31 cellular contexts compared by ENCODE assay signal in genomic region chr22:35731321-35731720, GRCh38. TPM values are rescaled to one million over a fixed set of nuclear protein-coding genes. Genes with fewer than 3 reads are reported as not detected.
"Had no signal": no experiment of that assay in that cellular context is flagged by ENCODE, and none has a peak within 500 bp of the region (broad histone marks: within the 10 kb centered on the region; RNA-seq: fewer than 3 reads in every experiment).

No MANE protein-coding gene starts in this region.

- H3K27ac ChIP-seq: lower lobe of right lung, ovary, right atrium auricular region, right lobe of liver, tibial nerve, uterus had no signal

- DNase-seq: kidney glomerular epithelial cell; left cardiac atrium; lower lobe of right lung; mammary epithelial cell; mesenchymal stem cell; naive thymus-derived CD8-positive, alpha-beta T cell; ovary; right lobe of liver; stimulated activated CD4-positive, alpha-beta T cell treated with anti-CD3 and anti-CD28 coated beads, Interleukin-1b, Interleukin-23, amount 100 ng/mL, for 48 hours; stimulated activated CD4-positive, alpha-beta T cell treated with anti-CD3 and anti-CD28 coated beads, Interleukin-2, amount 100 ng/mL, for 48 hours; stimulated activated CD4-positive, alpha-beta T cell treated with anti-CD3 and anti-CD28 coated beads, Interleukin-4, amount 100 ng/mL, for 4 hours; stimulated activated CD8-positive, alpha-beta memory T cell treated with anti-CD3 and anti-CD28 coated beads, Interleukin-4, amount 100 ng/mL, for 48 hours; stimulated activated naive CD4-positive, alpha-beta T cell treated with Interleukin-2 at 50 U/mL for 16 hours; stimulated activated naive CD8-positive, alpha-beta T cell treated with anti-CD3 and anti-CD28 coated beads, Interleukin-15, amount 100 ng/mL, for 72 hours; substantia nigra; uterus had no signal

- H3K4me1 ChIP-seq: right atrium auricular region, uterus had no signal

- H3K27me3 ChIP-seq: ovary, right atrium auricular region, right lobe of liver, tibial nerve, uterus had no signal

- H3K4me3 Mint-ChIP-seq: naive thymus-derived CD8-positive, alpha-beta T cell; nephron; stimulated activated memory B cell treated with anti-CD40 and anti-IgM and Interleukin-4, amounts not matched to agents 10 μg/mL and 1 μg/mL and 100 μg/mL, for 72 hours; stimulated activated naive CD8-positive, alpha-beta T cell treated with anti-CD3 and anti-CD28 coated beads, Interleukin-15, amount 100 ng/mL, for 72 hours; type B pancreatic cell had no signal

- H3K4me2 ChIP-seq: smooth muscle cell had no signal

- H3K27ac Mint-ChIP-seq: progenitor cell of endocrine pancreas; stimulated activated memory B cell treated with anti-CD40 and anti-IgM and Interleukin-4, amounts not matched to agents 10 μg/mL and 1 μg/mL and 100 μg/mL, for 72 hours; type B pancreatic cell had no signal

- H3K9me3 Mint-ChIP-seq: naive thymus-derived CD8-positive, alpha-beta T cell; nephron; stimulated activated memory B cell treated with anti-CD40 and anti-IgM and Interleukin-4, amounts not matched to agents 10 μg/mL and 1 μg/mL and 100 μg/mL, for 72 hours; stimulated activated naive CD8-positive, alpha-beta T cell treated with anti-CD3 and anti-CD28 coated beads, Interleukin-15, amount 100 ng/mL, for 72 hours had no signal

- H3K27me3 Mint-ChIP-seq: progenitor cell of endocrine pancreas; stimulated activated naive CD8-positive, alpha-beta T cell treated with anti-CD3 and anti-CD28 coated beads, Interleukin-15, amount 100 ng/mL, for 72 hours had no signal

- H3K36me3 Mint-ChIP-seq: naive thymus-derived CD8-positive, alpha-beta T cell; stimulated activated memory B cell treated with anti-CD40 and anti-IgM and Interleukin-4, amounts not matched to agents 10 μg/mL and 1 μg/mL and 100 μg/mL, for 72 hours had no signal

- H3K4me3 ChIP-seq: lower lobe of right lung, ovary, right atrium auricular region, right lobe of liver, smooth muscle cell, tibial nerve, uterus had no signal

- H3K36me3 ChIP-seq: lower lobe of right lung, ovary, right atrium auricular region, right lobe of liver, tibial nerve, uterus had no signal

- H3K4me1 Mint-ChIP-seq: naive thymus-derived CD8-positive, alpha-beta T cell; stimulated activated memory B cell treated with anti-CD40 and anti-IgM and Interleukin-4, amounts not matched to agents 10 μg/mL and 1 μg/mL and 100 μg/mL, for 72 hours; stimulated activated naive CD8-positive, alpha-beta T cell treated with anti-CD3 and anti-CD28 coated beads, Interleukin-15, amount 100 ng/mL, for 72 hours had no signal

- H3K9me3 ChIP-seq: lower lobe of right lung, ovary, right atrium auricular region, right lobe of liver, tibial nerve, uterus had no signal

RNA-seq across cellular contexts. Expression of gene APOL5, which starts 13.6 kb away (rescaled TPM):
- total RNA-seq: left cardiac atrium; left lobe of liver; liver; lower lobe of right lung; mammary epithelial cell; mucosa of gallbladder; naive thymus-derived CD8-positive, alpha-beta T cell; omental fat pad; ovary; progenitor cell of endocrine pancreas; pulmonary artery endothelial cell; renal cortical epithelial cell; smooth muscle cell; temporal lobe; ureter; uterus had no signal
